ENCODE assay signal across 22 cellular contexts in the genomic region with DNA sequence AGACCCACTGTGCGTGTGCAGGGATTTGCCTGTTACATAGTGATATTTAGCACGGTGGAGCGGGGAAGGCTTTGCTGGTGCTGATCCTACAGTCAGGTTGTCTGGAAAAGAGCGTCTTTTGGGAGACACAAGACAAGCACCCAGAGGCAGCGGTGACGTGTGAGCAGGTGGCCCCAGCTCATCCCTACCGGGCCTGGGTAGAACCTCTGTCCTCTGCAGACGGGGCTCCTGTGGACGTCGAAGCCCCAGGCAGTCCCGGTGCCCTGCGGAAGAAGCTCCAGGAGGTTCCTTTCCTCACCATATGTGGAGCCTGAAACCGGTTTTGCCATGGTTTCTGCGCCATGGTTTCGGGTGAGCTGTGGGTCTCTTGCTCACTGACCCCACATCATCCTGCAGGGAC.
"Had no signal": no experiment of that assay in that cellular context is flagged by ENCODE, and none has a peak within 500 bp of the region (broad histone marks: within the 10 kb centered on the region; RNA-seq: fewer than 3 reads in every experiment).

No MANE protein-coding gene starts in this region.

- H3K27ac Mint-ChIP-seq: immature natural killer cell; natural killer cell; stimulated activated naive B cell treated with anti-CD40 and anti-IgM and Interleukin-4, amounts not matched to agents 10 μg/mL and 1 μg/mL and 100 μg/mL, for 72 hours; stimulated activated naive CD8-positive, alpha-beta T cell treated with anti-CD3 and anti-CD28 coated beads, Interleukin-15, Interleukin-2, amounts not matched to agents 100 ng/mL and 50 ng/mL, for 24 hours had no signal

- ATAC-seq: left colon; lower lobe of right lung; natural killer cell; psoas muscle; right cardiac atrium; stimulated activated naive B cell treated with anti-CD40 and anti-IgM and Interleukin-4, amounts not matched to agents 10 μg/mL and 1 μg/mL and 100 μg/mL, for 72 hours had no signal

- H3K4me3 Mint-ChIP-seq: immature natural killer cell; natural killer cell; neural crest cell; stimulated activated naive B cell treated with anti-CD40 and anti-IgM and Interleukin-4, amounts not matched to agents 10 μg/mL and 1 μg/mL and 100 μg/mL, for 72 hours; stimulated activated naive CD8-positive, alpha-beta T cell treated with anti-CD3 and anti-CD28 coated beads, Interleukin-15, Interleukin-2, amounts not matched to agents 100 ng/mL and 50 ng/mL, for 24 hours had no signal

- H3K4me1 Mint-ChIP-seq: immature natural killer cell; natural killer cell; stimulated activated naive B cell treated with anti-CD40 and anti-IgM and Interleukin-4, amounts not matched to agents 10 μg/mL and 1 μg/mL and 100 μg/mL, for 72 hours had no signal

- H3K4me1 ChIP-seq: psoas muscle, vagina had no signal

- DNase-seq: dermis blood vessel endothelial cell; effector memory CD4-positive, alpha-beta T cell; foreskin melanocyte; hypothalamus; immature natural killer cell; islet precursor cell; kidney glomerular epithelial cell; left ventricle myocardium inferior; lower lobe of right lung; natural killer cell; psoas muscle; right cardiac atrium; sigmoid colon; stimulated activated naive B cell treated with anti-CD40 and anti-IgM and Interleukin-4, amounts not matched to agents 10 μg/mL and 1 μg/mL and 100 μg/mL, for 72 hours had no signal

- H3K36me3 Mint-ChIP-seq: immature natural killer cell; natural killer cell; stimulated activated naive B cell treated with anti-CD40 and anti-IgM and Interleukin-4, amounts not matched to agents 10 μg/mL and 1 μg/mL and 100 μg/mL, for 72 hours had no signal

- H3K27me3 ChIP-seq: esophagus muscularis mucosa, sigmoid colon, tibial nerve, vagina had no signal

- H3K36me3 ChIP-seq: esophagus muscularis mucosa, left ventricle myocardium inferior, lower lobe of right lung, sigmoid colon, thoracic aorta, tibial nerve, vagina had no signal

- H3K4me3 ChIP-seq: coronary artery, esophagus muscularis mucosa, left ventricle myocardium inferior, lower lobe of right lung, psoas muscle, sigmoid colon, thoracic aorta, tibial nerve, vagina had no signal

- H3K9me3 Mint-ChIP-seq: natural killer cell; neural crest cell; stimulated activated naive CD8-positive, alpha-beta T cell treated with anti-CD3 and anti-CD28 coated beads, Interleukin-15, Interleukin-2, amounts not matched to agents 100 ng/mL and 50 ng/mL, for 24 hours had no signal

- H3K27ac ChIP-seq: coronary artery, esophagus muscularis mucosa, left ventricle myocardium inferior, lower lobe of right lung, psoas muscle, sigmoid colon, thoracic aorta, tibial nerve, vagina had no signal

- H3K9me3 ChIP-seq: esophagus muscularis mucosa, left ventricle myocardium inferior, lower lobe of right lung, psoas muscle, sigmoid colon, thoracic aorta, tibial nerve, vagina had no signal
